Comparison of ENCODE assay signal across 13 cellular contexts in the genomic region with DNA sequence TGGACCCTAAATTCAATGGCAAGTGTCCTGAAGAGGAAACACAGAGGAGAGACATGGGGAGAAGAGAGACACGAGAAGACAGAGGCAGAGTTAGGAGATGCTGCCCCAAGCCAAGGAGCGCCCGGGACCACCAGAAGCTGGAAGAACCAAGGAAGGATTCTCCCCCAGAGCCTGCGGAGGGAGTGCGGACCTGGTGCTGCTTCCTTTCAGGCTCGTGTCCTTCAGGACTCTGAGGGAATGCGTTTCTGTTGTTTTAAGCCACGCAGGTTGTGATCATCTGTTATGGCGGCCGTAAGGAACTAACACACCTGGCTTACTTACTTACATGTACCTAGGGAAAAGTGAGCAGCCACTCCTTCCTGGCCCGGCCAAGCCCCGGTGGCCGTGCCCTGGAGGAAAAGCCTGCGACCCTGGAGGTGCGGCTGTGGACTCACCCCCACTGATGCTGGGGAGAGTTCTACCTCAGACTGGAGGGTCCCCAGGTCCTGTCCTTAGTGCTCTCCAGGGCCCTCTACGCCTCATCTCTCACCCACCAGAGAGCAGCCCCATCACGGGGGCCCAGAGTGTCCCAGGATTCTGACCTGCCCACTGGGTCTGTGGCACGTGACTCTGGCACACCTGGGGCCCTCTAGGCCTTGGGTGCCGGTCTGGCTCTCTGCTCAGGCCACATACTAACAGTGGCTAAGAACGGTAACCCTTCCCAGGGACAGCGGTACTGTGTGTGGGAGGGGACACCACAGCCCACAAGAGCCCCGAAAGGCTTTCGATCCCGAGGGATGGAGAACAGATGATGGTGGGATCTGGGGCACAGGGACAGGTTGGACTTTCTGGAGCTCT.
DNase-seq lines count a peak whose midpoint lies in the region; ATAC-seq and TF ChIP-seq lines count a peak whose summit lies in the region.
"Had no signal": no experiment of that assay in that cellular context is flagged by ENCODE, and none has a peak within 500 bp of the region (broad histone marks: within the 10 kb centered on the region; RNA-seq: fewer than 3 reads in every experiment).

No MANE protein-coding gene starts in this region.

- intact Hi-C loops in dendritic cell treated with granulocyte-macrophage colony-stimulating factor and Interleukin-4, amounts not matched to agents 40 ng/mL and 50 ng/mL, for 4 days (cut with micrococcal nuclease), result no loop called here
- intact Hi-C loops in sciatic nerve (cut with DNase I), result no loop called here
- intact Hi-C loops in uterus (cut with DNase I; ENCODE audit: low total_unique reads), result no loop called here
- intact Hi-C loops in PC-3 (cut with micrococcal nuclease), result no loop called here

- H3K27ac Mint-ChIP-seq in activated naive CD8-positive, alpha-beta T cell treated with anti-CD3 and anti-CD28 coated beads, Interleukin-2, amount 10 ng/mL, durations not matched to agents 7 days and 5 days, result no peak overlapping the region
- no peak overlapping the region for H3K27ac Mint-ChIP-seq in activated naive CD8-positive, alpha-beta T cell treated with anti-CD3 and anti-CD28 coated beads for 36 hours
- peak overlapping the region; percentile 28 for H3K27ac Mint-ChIP-seq in dendritic cell treated with granulocyte-macrophage colony-stimulating factor and Interleukin-4, amounts not matched to agents 40 ng/mL and 50 ng/mL, for 4 days

- no peak for ATAC-seq in activated naive CD8-positive, alpha-beta T cell treated with anti-CD3 and anti-CD28 coated beads, Interleukin-2, amount 10 ng/mL, durations not matched to agents 7 days and 5 days (ENCODE audit: low read depth)
- ATAC-seq in sciatic nerve, result no peak
- no peak for ATAC-seq in HG03520 (IDR thresholded peaks at IDR 0.05; ENCODE audit: unreplicated experiment)
- ATAC-seq in PC-3, result no peak
- ATAC-seq in HG03439 (IDR thresholded peaks at IDR 0.05; ENCODE audit: unreplicated experiment), result no peak

- no peaks in the 10 kb centered on the region for H3K79me2 ChIP-seq in PC-3 (ENCODE audit: low read length)

- no peaks in the 10 kb centered on the region for H3F3A ChIP-seq in PC-3 (ENCODE audit: low read length, unreplicated experiment)

- H3K4me1 ChIP-seq in uterus (peaks cover 0 to 14% of the 10 kb centered on the region in 2 donors), PC-3 (ENCODE audit: insufficient read depth, low read length) (no peaks in the 10 kb centered on the region)

- no peaks in the 10 kb centered on the region for H3K9me2 ChIP-seq in PC-3 (replicated peaks; ENCODE audit: low read length)

- BruUV-seq in PC-3 (replicated peaks; lab: Mats Ljungman, UMichigan), result no TSS peak

- POLR2A ChIA-PET in activated naive CD8-positive, alpha-beta T cell treated with anti-CD3 and anti-CD28 coated beads, Interleukin-2, amount 10 ng/mL, durations not matched to agents 7 days and 5 days (lab: Charles Lee), result no interaction called here
- POLR2A ChIA-PET in PC-3 (lab: Charles Lee; ENCODE audit: unreplicated experiment), result no interaction called here

- H3K9me3 Mint-ChIP-seq in activated naive CD8-positive, alpha-beta T cell treated with anti-CD3 and anti-CD28 coated beads, Interleukin-2, amount 10 ng/mL, durations not matched to agents 7 days and 5 days, result no peaks in the 10 kb centered on the region
- H3K9me3 Mint-ChIP-seq in activated naive CD8-positive, alpha-beta T cell treated with anti-CD3 and anti-CD28 coated beads for 36 hours, result no peaks in the 10 kb centered on the region
- H3K9me3 Mint-ChIP-seq in dendritic cell treated with granulocyte-macrophage colony-stimulating factor and Interleukin-4, amounts not matched to agents 40 ng/mL and 50 ng/mL, for 4 days, result no peaks in the 10 kb centered on the region
- H3K9me3 Mint-ChIP-seq: CD14-positive monocyte had no signal

- H3K9ac ChIP-seq in PC-3 (ENCODE audit: low read length), result no peak overlapping the region

- CTCF ChIA-PET in PC-3 (lab: Charles Lee), result no interaction called here

- H3K27me3 ChIP-seq in uterus (no peaks in the 10 kb centered on the region), PC-3 (ENCODE audit: low read length) (no peaks in the 10 kb centered on the region)

- no peaks in the 10 kb centered on the region for H3K36me3 ChIP-seq in uterus
- H3K36me3 ChIP-seq in PC-3 (ENCODE audit: low read depth, low read length), result no peaks in the 10 kb centered on the region
- H3K36me3 ChIP-seq: SJCRH30 had no signal

- H2AFZ ChIP-seq in PC-3 (ENCODE audit: low read length), result no peak overlapping the region

- TF ChIP-seq POLR2A in uterus (IDR thresholded peaks at IDR 0.05), result no peak

- peaks cover 6% of the 10 kb centered on the region for H3K27me3 Mint-ChIP-seq in activated naive CD8-positive, alpha-beta T cell treated with anti-CD3 and anti-CD28 coated beads, Interleukin-2, amount 10 ng/mL, durations not matched to agents 7 days and 5 days
- H3K27me3 Mint-ChIP-seq in activated naive CD8-positive, alpha-beta T cell treated with anti-CD3 and anti-CD28 coated beads for 36 hours, result no peaks in the 10 kb centered on the region
- peaks cover 8% of the 10 kb centered on the region for H3K27me3 Mint-ChIP-seq in dendritic cell treated with granulocyte-macrophage colony-stimulating factor and Interleukin-4, amounts not matched to agents 40 ng/mL and 50 ng/mL, for 4 days

- H3K36me3 Mint-ChIP-seq in activated naive CD8-positive, alpha-beta T cell treated with anti-CD3 and anti-CD28 coated beads, Interleukin-2, amount 10 ng/mL, durations not matched to agents 7 days and 5 days, result no peaks in the 10 kb centered on the region
- H3K36me3 Mint-ChIP-seq in activated naive CD8-positive, alpha-beta T cell treated with anti-CD3 and anti-CD28 coated beads for 36 hours, result no peaks in the 10 kb centered on the region
- peaks cover 5% of the 10 kb centered on the region for H3K36me3 Mint-ChIP-seq in dendritic cell treated with granulocyte-macrophage colony-stimulating factor and Interleukin-4, amounts not matched to agents 40 ng/mL and 50 ng/mL, for 4 days (ENCODE audit: low read depth)
- H3K36me3 Mint-ChIP-seq: CD14-positive monocyte had no signal

- H3K4me3 Mint-ChIP-seq in activated naive CD8-positive, alpha-beta T cell treated with anti-CD3 and anti-CD28 coated beads, Interleukin-2, amount 10 ng/mL, durations not matched to agents 7 days and 5 days, result no peak overlapping the region
- H3K4me3 Mint-ChIP-seq in activated naive CD8-positive, alpha-beta T cell treated with anti-CD3 and anti-CD28 coated beads for 36 hours, result no peak overlapping the region
- no peak overlapping the region for H3K4me3 Mint-ChIP-seq in dendritic cell treated with granulocyte-macrophage colony-stimulating factor and Interleukin-4, amounts not matched to agents 40 ng/mL and 50 ng/mL, for 4 days
- H3K4me3 Mint-ChIP-seq: CD14-positive monocyte had no signal

- no peaks in the 10 kb centered on the region for H3K9me3 ChIP-seq in uterus
- no peaks in the 10 kb centered on the region for H3K9me3 ChIP-seq in PC-3 (ENCODE audit: low read length)
- H3K9me3 ChIP-seq: SJCRH30 had no signal

- no peak overlapping the region for H3K4me3 ChIP-seq in uterus
- no peak overlapping the region for H3K4me3 ChIP-seq in PC-3 (ENCODE audit: low read length)
- H3K4me3 ChIP-seq: SJCRH30 had no signal

- DNase-seq in activated naive CD8-positive, alpha-beta T cell treated with anti-CD3 and anti-CD28 coated beads, Interleukin-2, amount 10 ng/mL, durations not matched to agents 7 days and 5 days, result peak; percentile 21
- no peak for DNase-seq in activated naive CD8-positive, alpha-beta T cell treated with anti-CD3 and anti-CD28 coated beads for 36 hours
- DNase-seq in sciatic nerve (ENCODE audit: low spot score) (peak; percentile 45), uterus (peak; percentile 14 to 17), PC-3 (no peak)
- DNase-seq: DMS53, H7, NCI-H1930, SJCRH30 had no signal

- no peak overlapping the region for H3K4me2 ChIP-seq in PC-3 (ENCODE audit: low read length)

- TF ChIP-seq CTCF in uterus (IDR thresholded peaks at IDR 0.05) (no peak), PC-3 (conservative IDR thresholded peaks at IDR 0.05; ENCODE audit: low read depth, low read length) (no peak)

- H4K20me1 ChIP-seq in PC-3 (ENCODE audit: low read length), result no peaks in the 10 kb centered on the region

- peaks cover 14% of the 10 kb centered on the region for H3K4me1 Mint-ChIP-seq in activated naive CD8-positive, alpha-beta T cell treated with anti-CD3 and anti-CD28 coated beads, Interleukin-2, amount 10 ng/mL, durations not matched to agents 7 days and 5 days
- peaks cover 2% of the 10 kb centered on the region for H3K4me1 Mint-ChIP-seq in activated naive CD8-positive, alpha-beta T cell treated with anti-CD3 and anti-CD28 coated beads for 36 hours
- H3K4me1 Mint-ChIP-seq in dendritic cell treated with granulocyte-macrophage colony-stimulating factor and Interleukin-4, amounts not matched to agents 40 ng/mL and 50 ng/mL, for 4 days (ENCODE audit: low read depth), result peaks cover 43% of the 10 kb centered on the region

- peak overlapping the region; percentile 39 to 60 for H3K27ac ChIP-seq in uterus
- no peak overlapping the region for H3K27ac ChIP-seq in PC-3 (ENCODE audit: low read length)
- H3K27ac ChIP-seq: SJCRH30 had no signal

Comparison
In these comparisons a context has a peak if more than half of its experiments do, and no peak if none do; other contexts are left out.
1. DNase-seq: peak in activated naive CD8-positive, alpha-beta T cell treated with anti-CD3 and anti-CD28 coated beads, Interleukin-2, amount 10 ng/mL, durations not matched to agents 7 days and 5 days (single experiment), sciatic nerve (single experiment) and uterus (2 of 2); none in activated naive CD8-positive, alpha-beta T cell treated with anti-CD3 and anti-CD28 coated beads for 36 hours (single experiment) and PC-3 (single experiment).